ENCODE assay signal across 8 cellular contexts in genomic region chr5:140107312-140108092, GRCh38. TPM values are rescaled to one million over a fixed set of nuclear protein-coding genes. Genes with fewer than 3 reads are reported as not detected.
DNase-seq lines count a peak whose midpoint lies in the region; ATAC-seq and TF ChIP-seq lines count a peak whose summit lies in the region.

No MANE protein-coding gene starts in this region.

- H3K27me3 ChIP-seq in parathyroid adenoma (ENCODE audit: control insufficient read depth, insufficient read depth, low read length) (no peaks in the 10 kb centered on the region), tibial nerve (no peaks in the 10 kb centered on the region)

- 1% methylated on average over 39 to 77 of the region's 88 CpGs for WGBS in tibial nerve, 2 donors

- peaks cover 51% of the 10 kb centered on the region for H3K4me1 Mint-ChIP-seq in HFFc6 (ENCODE audit: low read depth)
- peaks cover 34% of the 10 kb centered on the region for H3K4me1 Mint-ChIP-seq in activated naive CD8-positive, alpha-beta T cell treated with anti-CD3 and anti-CD28 coated beads, Interleukin-2, amount 10 ng/mL, durations not matched to agents 7 days and 5 days

- H3K36me3 ChIP-seq in parathyroid adenoma (ENCODE audit: control insufficient read depth, insufficient read depth, low read length) (no peaks in the 10 kb centered on the region), tibial nerve (no peaks in the 10 kb centered on the region)

- ATAC-seq in activated naive CD8-positive, alpha-beta T cell treated with anti-CD3 and anti-CD28 coated beads, Interleukin-2, amount 10 ng/mL, durations not matched to agents 7 days and 5 days (ENCODE audit: low read depth) = peak; percentile 86
- peak; percentile 98 for ATAC-seq in Right ventricle myocardium inferior

- H3K4me3 Mint-ChIP-seq in HFFc6 = peak overlapping the region; percentile 96
- peak overlapping the region; percentile 100 for H3K4me3 Mint-ChIP-seq in activated naive CD8-positive, alpha-beta T cell treated with anti-CD3 and anti-CD28 coated beads, Interleukin-2, amount 10 ng/mL, durations not matched to agents 7 days and 5 days

- H3K79me2 ChIP-seq in parathyroid adenoma = peaks cover 23% of the 10 kb centered on the region

- H3K9me3 ChIP-seq in parathyroid adenoma (ENCODE audit: control insufficient read depth, low read length) (no peaks in the 10 kb centered on the region), tibial nerve (no peaks in the 10 kb centered on the region)

- TF ChIP-seq EP300 in tibial nerve (IDR thresholded peaks at IDR 0.05) = peak; percentile 28 to 98

- intact Hi-C loops in Right ventricle myocardium inferior (cut with DNase I) = loop anchor here (2.0 kb wide), 1 partner anchor 35 kb away; no protein-coding TSS in a partner anchor

- H3K36me3 Mint-ChIP-seq in HFFc6 (ENCODE audit: low read depth) = no peaks in the 10 kb centered on the region
- H3K36me3 Mint-ChIP-seq in activated naive CD8-positive, alpha-beta T cell treated with anti-CD3 and anti-CD28 coated beads, Interleukin-2, amount 10 ng/mL, durations not matched to agents 7 days and 5 days = peaks cover 2% of the 10 kb centered on the region

- peaks cover 9% of the 10 kb centered on the region for H3K4me1 ChIP-seq in parathyroid adenoma
- peaks cover 0 to 51% (median 26%) of the 10 kb centered on the region in 4 donors for H3K4me1 ChIP-seq in tibial nerve

- peak overlapping the region; percentile 96 for H2AFZ ChIP-seq in parathyroid adenoma

- no peaks in the 10 kb centered on the region for H3K9me3 Mint-ChIP-seq in HFFc6
- no peaks in the 10 kb centered on the region for H3K9me3 Mint-ChIP-seq in activated naive CD8-positive, alpha-beta T cell treated with anti-CD3 and anti-CD28 coated beads, Interleukin-2, amount 10 ng/mL, durations not matched to agents 7 days and 5 days

- peak overlapping the region; percentile 99 for H3K27ac ChIP-seq in parathyroid adenoma
- peak overlapping the region; percentile 95 to 100 (median 100) for H3K27ac ChIP-seq in tibial nerve

- POLR2A ChIA-PET in activated naive CD8-positive, alpha-beta T cell treated with anti-CD3 and anti-CD28 coated beads, Interleukin-2, amount 10 ng/mL, durations not matched to agents 7 days and 5 days (lab: Charles Lee) = interaction anchor here (0.7 to 2.2 kb wide), 10 partner anchors 10 to 440 kb away, joined by 3 to 13 read pairs (median 6); partner anchors contain the start of gene EIF4EBP3

- peak overlapping the region; percentile 93 for H3K27ac Mint-ChIP-seq in HFFc6
- peak overlapping the region; percentile 99 for H3K27ac Mint-ChIP-seq in activated naive CD8-positive, alpha-beta T cell treated with anti-CD3 and anti-CD28 coated beads, Interleukin-2, amount 10 ng/mL, durations not matched to agents 7 days and 5 days

- H3K27me3 Mint-ChIP-seq in HFFc6 (ENCODE audit: insufficient read depth) = peaks cover 10% of the 10 kb centered on the region
- peaks cover 35% of the 10 kb centered on the region for H3K27me3 Mint-ChIP-seq in activated naive CD8-positive, alpha-beta T cell treated with anti-CD3 and anti-CD28 coated beads, Interleukin-2, amount 10 ng/mL, durations not matched to agents 7 days and 5 days

- peak overlapping the region; percentile 89 for H3K4me2 ChIP-seq in parathyroid adenoma (ENCODE audit: low read length)

- DNase-seq in HFFc6 (peak; percentile 87), NAMALWA (ENCODE audit: low spot score) (peak; percentile 93), SKM-1 (lab: John Stamatoyannopoulos, UW; ENCODE audit: unreplicated experiment) (peak; percentile 84), Right ventricle myocardium inferior (ENCODE audit: missing footprints) (peak; percentile 97), tibial nerve (ENCODE audit: low spot score in 2 of 2) (peak; percentile 79)
- DNase-seq in activated naive CD8-positive, alpha-beta T cell treated with anti-CD3 and anti-CD28 coated beads, Interleukin-2, amount 10 ng/mL, durations not matched to agents 7 days and 5 days = peak; percentile 95

- H3K4me3 ChIP-seq in parathyroid adenoma (ENCODE audit: low read depth, low read length) (peak overlapping the region; percentile 73), tibial nerve (peak overlapping the region; percentile 74 to 85 (median 82))

- peak overlapping the region; percentile 97 for H3K9ac ChIP-seq in parathyroid adenoma

- peak; percentile 70 for TF ChIP-seq POLR2A in GM10847 (IDR thresholded peaks at IDR 0.05; ENCODE audit: extremely low read depth, insufficient read length)
- peak; percentile 64 to 91 for TF ChIP-seq POLR2A in tibial nerve (IDR thresholded peaks at IDR 0.05)

- TF ChIP-seq CTCF in HFFc6 (IDR thresholded peaks at IDR 0.05) (peak; percentile 60), parathyroid adenoma (IDR thresholded peaks at IDR 0.05) (peak; percentile 40), tibial nerve (IDR thresholded peaks at IDR 0.05) (peak in 4 of 5 experiments; percentile 23 to 57 (median 37))

RNA-seq across cellular contexts. Expression of gene PURA, which starts 6.4 kb away (rescaled TPM):
- 10 to 100 TPM; 21.1 to 26.1 (median 22.3) TPM for total RNA-seq in HFFc6 (2021; fragmentation: NEBNext Ultra II Directional; extraction: Animal tissue kit (Norgen Biotek cat#: 25700))
- 10 to 100 TPM; 19.8 TPM for total RNA-seq in activated naive CD8-positive, alpha-beta T cell treated with anti-CD3 and anti-CD28 coated beads, Interleukin-2, amount 10 ng/mL, durations not matched to agents 7 days and 5 days
- total RNA-seq in Right ventricle myocardium inferior = 22.2 TPM
- 10 to 100 TPM; 35.1 to 56.8 (median 42.5) TPM for total RNA-seq in tibial nerve

RNA-seq across cellular contexts. Expression of gene IGIP, which starts 18.2 kb away (rescaled TPM):
- total RNA-seq in HFFc6 (2021; fragmentation: NEBNext Ultra II Directional; extraction: Animal tissue kit (Norgen Biotek cat#: 25700)) = 1 to 10 TPM; 3.4 to 8.4 (median 4.1) TPM
- 1 to 10 TPM; 6.9 to 7.3 TPM for total RNA-seq in activated naive CD8-positive, alpha-beta T cell treated with anti-CD3 and anti-CD28 coated beads, Interleukin-2, amount 10 ng/mL, durations not matched to agents 7 days and 5 days
- 10.1 TPM for total RNA-seq in Right ventricle myocardium inferior
- total RNA-seq in tibial nerve = 10 to 100 TPM; 16.5 to 28.6 (median 27.1) TPM

Comparison
In these comparisons a context has a peak if more than half of its experiments do, and no peak if none do; other contexts are left out.
1. Peak in every context shown above with its lines: DNase-seq, ATAC-seq, H3K4me3 ChIP-seq and H3K27ac ChIP-seq.